Comparison of ENCODE assay signal across 1 cellular context in genomic region chr9:133917407-133917806, GRCh38.
TF ChIP-seq lines count a peak whose summit lies in the region.

No MANE protein-coding gene starts in this region.

TF ChIP-seq in HepG2, 621 proteins besides CTCF, POLR2A, EP300 and RAD21 (continued from another document and continues in another):
- TF ChIP-seq POGK (CRISPR knock-in tag; conservative IDR thresholded peaks at IDR 0.05) (no peak), STAG1 (CRISPR knock-in tag; IDR thresholded peaks at IDR 0.05) (no peak), FOXA3 (CRISPR knock-in tag; IDR thresholded peaks at IDR 0.05) (peak; percentile 7; the same call in 1 of the 2 replicates), HCFC1 (IDR thresholded peaks at IDR 0.05; ENCODE audit: low read depth, low read length) (no peak), KDM1A (CRISPR knock-in tag; IDR thresholded peaks at IDR 0.05) (0 out of 2 replicates have a peak, but pooled peaks have one; percentile 27), SOX5 (CRISPR knock-in tag; IDR thresholded peaks at IDR 0.05; ENCODE audit: borderline replicate concordance) (peak; percentile 27; the same call in 1 of the 2 replicates), FOXO1 (CRISPR knock-in tag; IDR thresholded peaks at IDR 0.05) (0 out of 2 replicates have a peak, but pooled peaks have one; percentile 10), HDAC6 (IDR thresholded peaks at IDR 0.05; ENCODE audit: low read depth, low read length) (no peak), SSRP1 (CRISPR knock-in tag; IDR thresholded peaks at IDR 0.05) (0 out of 2 replicates have a peak, but pooled peaks have one; percentile 44), ZNF3 (CRISPR knock-in tag; IDR thresholded peaks at IDR 0.05) (no peak), PPARG (CRISPR knock-in tag; conservative IDR thresholded peaks at IDR 0.05) (no peak), ZNF839 (CRISPR knock-in tag; IDR thresholded peaks at IDR 0.05; ENCODE audit: borderline replicate concordance) (no peak), ZNF557 (CRISPR knock-in tag; IDR thresholded peaks at IDR 0.05) (no peak), GLMP (CRISPR knock-in tag; IDR thresholded peaks at IDR 0.05; ENCODE audit: borderline replicate concordance) (no peak), ZSCAN22 (CRISPR knock-in tag; IDR thresholded peaks at IDR 0.05) (no peak), GATAD2A (CRISPR knock-in tag; IDR thresholded peaks at IDR 0.05) (peak; percentile 65), ZEB1 (IDR thresholded peaks at IDR 0.05; ENCODE audit: insufficient replicate concordance, low read depth) (no peak), ETV5 (CRISPR knock-in tag; IDR thresholded peaks at IDR 0.05; ENCODE audit: borderline replicate concordance) (no peak), HINFP (CRISPR knock-in tag; IDR thresholded peaks at IDR 0.05; ENCODE audit: low read depth) (no peak), ZNF121 (CRISPR knock-in tag; IDR thresholded peaks at IDR 0.05) (no peak), SMC3 (IDR thresholded peaks at IDR 0.05; ENCODE audit: low read length) (no peak), HNF4A (CRISPR knock-in tag; IDR thresholded peaks at IDR 0.05) (peak; percentile 42), DR1 (CRISPR knock-in tag; IDR thresholded peaks at IDR 0.05) (no peak), ZNF460 (CRISPR knock-in tag; IDR thresholded peaks at IDR 0.05; ENCODE audit: borderline replicate concordance) (no peak), FOXK2 (IDR thresholded peaks at IDR 0.05) (no peak), ZBTB34 (CRISPR knock-in tag; IDR thresholded peaks at IDR 0.05) (no peak), ZSCAN20 (CRISPR knock-in tag; IDR thresholded peaks at IDR 0.05; ENCODE audit: borderline replicate concordance) (no peak), SOX13 (IDR thresholded peaks at IDR 0.05) (no peak), SOX13 (CRISPR knock-in tag; conservative IDR thresholded peaks at IDR 0.05 in 1 of 2, IDR thresholded peaks at IDR 0.05 in 1 of 2) (no peak), ESRRA (CRISPR knock-in tag; IDR thresholded peaks at IDR 0.05; ENCODE audit: low read depth) (no peak), SPEN (CRISPR knock-in tag; IDR thresholded peaks at IDR 0.05; ENCODE audit: low read depth) (no peak)
- TF ChIP-seq, protein P1, sequence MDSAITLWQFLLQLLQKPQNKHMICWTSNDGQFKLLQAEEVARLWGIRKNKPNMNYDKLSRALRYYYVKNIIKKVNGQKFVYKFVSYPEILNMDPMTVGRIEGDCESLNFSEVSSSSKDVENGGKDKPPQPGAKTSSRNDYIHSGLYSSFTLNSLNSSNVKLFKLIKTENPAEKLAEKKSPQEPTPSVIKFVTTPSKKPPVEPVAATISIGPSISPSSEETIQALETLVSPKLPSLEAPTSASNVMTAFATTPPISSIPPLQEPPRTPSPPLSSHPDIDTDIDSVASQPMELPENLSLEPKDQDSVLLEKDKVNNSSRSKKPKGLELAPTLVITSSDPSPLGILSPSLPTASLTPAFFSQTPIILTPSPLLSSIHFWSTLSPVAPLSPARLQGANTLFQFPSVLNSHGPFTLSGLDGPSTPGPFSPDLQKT (CRISPR knock-in tag; IDR thresholded peaks at IDR 0.05; ENCODE audit: borderline replicate concordance), result no peak
- TF ChIP-seq, protein P2, sequence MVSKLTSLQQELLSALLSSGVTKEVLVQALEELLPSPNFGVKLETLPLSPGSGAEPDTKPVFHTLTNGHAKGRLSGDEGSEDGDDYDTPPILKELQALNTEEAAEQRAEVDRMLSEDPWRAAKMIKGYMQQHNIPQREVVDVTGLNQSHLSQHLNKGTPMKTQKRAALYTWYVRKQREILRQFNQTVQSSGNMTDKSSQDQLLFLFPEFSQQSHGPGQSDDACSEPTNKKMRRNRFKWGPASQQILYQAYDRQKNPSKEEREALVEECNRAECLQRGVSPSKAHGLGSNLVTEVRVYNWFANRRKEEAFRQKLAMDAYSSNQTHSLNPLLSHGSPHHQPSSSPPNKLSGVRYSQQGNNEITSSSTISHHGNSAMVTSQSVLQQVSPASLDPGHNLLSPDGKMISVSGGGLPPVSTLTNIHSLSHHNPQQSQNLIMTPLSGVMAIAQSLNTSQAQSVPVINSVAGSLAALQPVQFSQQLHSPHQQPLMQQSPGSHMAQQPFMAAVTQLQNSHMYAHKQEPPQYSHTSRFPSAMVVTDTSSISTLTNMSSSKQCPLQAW (CRISPR knock-in tag; IDR thresholded peaks at IDR 0.05), result no peak
- TF ChIP-seq, protein P3, sequence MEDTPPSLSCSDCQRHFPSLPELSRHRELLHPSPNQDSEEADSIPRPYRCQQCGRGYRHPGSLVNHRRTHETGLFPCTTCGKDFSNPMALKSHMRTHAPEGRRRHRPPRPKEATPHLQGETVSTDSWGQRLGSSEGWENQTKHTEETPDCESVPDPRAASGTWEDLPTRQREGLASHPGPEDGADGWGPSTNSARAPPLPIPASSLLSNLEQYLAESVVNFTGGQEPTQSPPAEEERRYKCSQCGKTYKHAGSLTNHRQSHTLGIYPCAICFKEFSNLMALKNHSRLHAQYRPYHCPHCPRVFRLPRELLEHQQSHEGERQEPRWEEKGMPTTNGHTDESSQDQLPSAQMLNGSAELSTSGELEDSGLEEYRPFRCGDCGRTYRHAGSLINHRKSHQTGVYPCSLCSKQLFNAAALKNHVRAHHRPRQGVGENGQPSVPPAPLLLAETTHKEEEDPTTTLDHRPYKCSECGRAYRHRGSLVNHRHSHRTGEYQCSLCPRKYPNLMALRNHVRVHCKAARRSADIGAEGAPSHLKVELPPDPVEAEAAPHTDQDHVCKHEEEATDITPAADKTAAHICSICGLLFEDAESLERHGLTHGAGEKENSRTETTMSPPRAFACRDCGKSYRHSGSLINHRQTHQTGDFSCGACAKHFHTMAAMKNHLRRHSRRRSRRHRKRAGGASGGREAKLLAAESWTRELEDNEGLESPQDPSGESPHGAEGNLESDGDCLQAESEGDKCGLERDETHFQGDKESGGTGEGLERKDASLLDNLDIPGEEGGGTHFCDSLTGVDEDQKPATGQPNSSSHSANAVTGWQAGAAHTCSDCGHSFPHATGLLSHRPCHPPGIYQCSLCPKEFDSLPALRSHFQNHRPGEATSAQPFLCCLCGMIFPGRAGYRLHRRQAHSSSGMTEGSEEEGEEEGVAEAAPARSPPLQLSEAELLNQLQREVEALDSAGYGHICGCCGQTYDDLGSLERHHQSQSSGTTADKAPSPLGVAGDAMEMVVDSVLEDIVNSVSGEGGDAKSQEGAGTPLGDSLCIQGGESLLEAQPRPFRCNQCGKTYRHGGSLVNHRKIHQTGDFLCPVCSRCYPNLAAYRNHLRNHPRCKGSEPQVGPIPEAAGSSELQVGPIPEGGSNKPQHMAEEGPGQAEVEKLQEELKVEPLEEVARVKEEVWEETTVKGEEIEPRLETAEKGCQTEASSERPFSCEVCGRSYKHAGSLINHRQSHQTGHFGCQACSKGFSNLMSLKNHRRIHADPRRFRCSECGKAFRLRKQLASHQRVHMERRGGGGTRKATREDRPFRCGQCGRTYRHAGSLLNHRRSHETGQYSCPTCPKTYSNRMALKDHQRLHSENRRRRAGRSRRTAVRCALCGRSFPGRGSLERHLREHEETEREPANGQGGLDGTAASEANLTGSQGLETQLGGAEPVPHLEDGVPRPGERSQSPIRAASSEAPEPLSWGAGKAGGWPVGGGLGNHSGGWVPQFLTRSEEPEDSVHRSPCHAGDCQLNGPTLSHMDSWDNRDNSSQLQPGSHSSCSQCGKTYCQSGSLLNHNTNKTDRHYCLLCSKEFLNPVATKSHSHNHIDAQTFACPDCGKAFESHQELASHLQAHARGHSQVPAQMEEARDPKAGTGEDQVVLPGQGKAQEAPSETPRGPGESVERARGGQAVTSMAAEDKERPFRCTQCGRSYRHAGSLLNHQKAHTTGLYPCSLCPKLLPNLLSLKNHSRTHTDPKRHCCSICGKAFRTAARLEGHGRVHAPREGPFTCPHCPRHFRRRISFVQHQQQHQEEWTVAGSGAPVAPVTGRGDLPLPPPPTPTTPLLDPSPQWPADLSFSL (CRISPR knock-in tag; IDR thresholded peaks at IDR 0.05), result no peak
- TF ChIP-seq, protein P4, sequence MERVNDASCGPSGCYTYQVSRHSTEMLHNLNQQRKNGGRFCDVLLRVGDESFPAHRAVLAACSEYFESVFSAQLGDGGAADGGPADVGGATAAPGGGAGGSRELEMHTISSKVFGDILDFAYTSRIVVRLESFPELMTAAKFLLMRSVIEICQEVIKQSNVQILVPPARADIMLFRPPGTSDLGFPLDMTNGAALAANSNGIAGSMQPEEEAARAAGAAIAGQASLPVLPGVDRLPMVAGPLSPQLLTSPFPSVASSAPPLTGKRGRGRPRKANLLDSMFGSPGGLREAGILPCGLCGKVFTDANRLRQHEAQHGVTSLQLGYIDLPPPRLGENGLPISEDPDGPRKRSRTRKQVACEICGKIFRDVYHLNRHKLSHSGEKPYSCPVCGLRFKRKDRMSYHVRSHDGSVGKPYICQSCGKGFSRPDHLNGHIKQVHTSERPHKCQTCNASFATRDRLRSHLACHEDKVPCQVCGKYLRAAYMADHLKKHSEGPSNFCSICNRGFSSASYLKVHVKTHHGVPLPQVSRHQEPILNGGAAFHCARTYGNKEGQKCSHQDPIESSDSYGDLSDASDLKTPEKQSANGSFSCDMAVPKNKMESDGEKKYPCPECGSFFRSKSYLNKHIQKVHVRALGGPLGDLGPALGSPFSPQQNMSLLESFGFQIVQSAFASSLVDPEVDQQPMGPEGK (CRISPR knock-in tag; IDR thresholded peaks at IDR 0.05), result peak; percentile 45; the same call in 1 of the 2 replicates
- TF ChIP-seq, protein P5, sequence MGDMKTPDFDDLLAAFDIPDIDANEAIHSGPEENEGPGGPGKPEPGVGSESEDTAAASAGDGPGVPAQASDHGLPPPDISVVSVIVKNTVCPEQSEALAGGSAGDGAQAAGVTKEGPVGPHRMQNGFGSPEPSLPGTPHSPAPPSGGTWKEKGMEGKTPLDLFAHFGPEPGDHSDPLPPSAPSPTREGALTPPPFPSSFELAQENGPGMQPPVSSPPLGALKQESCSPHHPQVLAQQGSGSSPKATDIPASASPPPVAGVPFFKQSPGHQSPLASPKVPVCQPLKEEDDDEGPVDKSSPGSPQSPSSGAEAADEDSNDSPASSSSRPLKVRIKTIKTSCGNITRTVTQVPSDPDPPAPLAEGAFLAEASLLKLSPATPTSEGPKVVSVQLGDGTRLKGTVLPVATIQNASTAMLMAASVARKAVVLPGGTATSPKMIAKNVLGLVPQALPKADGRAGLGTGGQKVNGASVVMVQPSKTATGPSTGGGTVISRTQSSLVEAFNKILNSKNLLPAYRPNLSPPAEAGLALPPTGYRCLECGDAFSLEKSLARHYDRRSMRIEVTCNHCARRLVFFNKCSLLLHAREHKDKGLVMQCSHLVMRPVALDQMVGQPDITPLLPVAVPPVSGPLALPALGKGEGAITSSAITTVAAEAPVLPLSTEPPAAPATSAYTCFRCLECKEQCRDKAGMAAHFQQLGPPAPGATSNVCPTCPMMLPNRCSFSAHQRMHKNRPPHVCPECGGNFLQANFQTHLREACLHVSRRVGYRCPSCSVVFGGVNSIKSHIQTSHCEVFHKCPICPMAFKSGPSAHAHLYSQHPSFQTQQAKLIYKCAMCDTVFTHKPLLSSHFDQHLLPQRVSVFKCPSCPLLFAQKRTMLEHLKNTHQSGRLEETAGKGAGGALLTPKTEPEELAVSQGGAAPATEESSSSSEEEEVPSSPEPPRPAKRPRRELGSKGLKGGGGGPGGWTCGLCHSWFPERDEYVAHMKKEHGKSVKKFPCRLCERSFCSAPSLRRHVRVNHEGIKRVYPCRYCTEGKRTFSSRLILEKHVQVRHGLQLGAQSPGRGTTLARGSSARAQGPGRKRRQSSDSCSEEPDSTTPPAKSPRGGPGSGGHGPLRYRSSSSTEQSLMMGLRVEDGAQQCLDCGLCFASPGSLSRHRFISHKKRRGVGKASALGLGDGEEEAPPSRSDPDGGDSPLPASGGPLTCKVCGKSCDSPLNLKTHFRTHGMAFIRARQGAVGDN (CRISPR knock-in tag; IDR thresholded peaks at IDR 0.05), result peak; percentile 42; the same call in 1 of the 2 replicates
